In genomic region chr3:36192901-36193300, GRCh38 we compare ENCODE assay signal across 32 cellular contexts.
"Had no signal": no experiment of that assay in that cellular context is flagged by ENCODE, and none has a peak within 500 bp of the region (broad histone marks: within the 10 kb centered on the region; RNA-seq: fewer than 3 reads in every experiment).

No MANE protein-coding gene starts in this region.

- ATAC-seq: activated CD4-positive, CD25-positive, alpha-beta regulatory T cell treated with anti-CD3 and anti-CD28 coated beads, Interleukin-2, amount 50 U/mL, for 24 hours; naive thymus-derived CD4-positive, alpha-beta T cell; pancreas; sciatic nerve; stimulated activated effector memory CD8-positive, alpha-beta T cell treated with anti-CD3 and anti-CD28 coated beads, Interleukin-12 subunit alpha, Interleukin-12 subunit beta, amount 100 ng/mL, for 72 hours had no signal

- H3K27me3 ChIP-seq: gastrocnemius medialis, hepatocyte, pancreas had no signal

- H3K36me3 ChIP-seq: gastrocnemius medialis, pancreas, prostate gland, thoracic aorta, WERI-Rb-1 had no signal

- FAIRE-seq: astrocyte, colon, endometrium, pancreas, urothelium cell line had no signal

- H3K9me3 ChIP-seq: gastrocnemius medialis, pancreas, prostate gland, thoracic aorta had no signal

- H3K4me3 ChIP-seq: gastrocnemius medialis, hepatocyte, pancreas, prostate gland, skin epidermis, thoracic aorta had no signal

- H3K27ac ChIP-seq: gastrocnemius medialis, hepatocyte, pancreas, prostate gland, skin epidermis, thoracic aorta, WERI-Rb-1 had no signal

- DNase-seq: activated CD4-positive, alpha-beta memory T cell treated with anti-CD3 and anti-CD28 coated beads for 36 hours; activated CD4-positive, alpha-beta T cell treated with anti-CD3 and anti-CD28 coated beads, Interleukin-2, amount 10 ng/mL, durations not matched to agents 24 days and 14 days; activated CD8-positive, alpha-beta memory T cell treated with anti-CD3 and anti-CD28 coated beads, Interleukin-2, amount 50 U/mL, for 4 hours; activated gamma-delta T cell treated with Interleukin-2 at 50 U/mL for 16 hours; activated naive CD4-positive, alpha-beta T cell treated with anti-CD3 and anti-CD28 coated beads, Interleukin-2, amount 50 U/mL, for 16 hours; activated T-cell treated with anti-CD3 and anti-CD28 coated beads, Interleukin-2, amount 50 U/mL, for 24 hours; amniotic stem cell; effector CD8-positive, alpha-beta T cell; erythroblast; gastrocnemius medialis; islet precursor cell; left cardiac atrium; left ventricle myocardium superior; naive thymus-derived CD4-positive, alpha-beta T cell; nucleus accumbens; pancreas; retina; stimulated activated CD4-positive, alpha-beta T cell treated with anti-CD3 and anti-CD28 coated beads, Interleukin-12 subunit alpha, Interleukin-12 subunit beta, amount 100 ng/mL, for 4 hours; stimulated activated CD4-positive, alpha-beta T cell treated with anti-CD3 and anti-CD28 coated beads, Interleukin-4, amount 100 ng/mL, for 1 hour; trophoblast cell; WERI-Rb-1 had no signal

- H3K79me2 ChIP-seq: hepatocyte had no signal

- H3K4me2 ChIP-seq: hepatocyte had no signal

- H2AFZ ChIP-seq: hepatocyte had no signal

- H3K4me1 ChIP-seq: gastrocnemius medialis, pancreas, prostate gland had no signal
